In the genomic region with DNA sequence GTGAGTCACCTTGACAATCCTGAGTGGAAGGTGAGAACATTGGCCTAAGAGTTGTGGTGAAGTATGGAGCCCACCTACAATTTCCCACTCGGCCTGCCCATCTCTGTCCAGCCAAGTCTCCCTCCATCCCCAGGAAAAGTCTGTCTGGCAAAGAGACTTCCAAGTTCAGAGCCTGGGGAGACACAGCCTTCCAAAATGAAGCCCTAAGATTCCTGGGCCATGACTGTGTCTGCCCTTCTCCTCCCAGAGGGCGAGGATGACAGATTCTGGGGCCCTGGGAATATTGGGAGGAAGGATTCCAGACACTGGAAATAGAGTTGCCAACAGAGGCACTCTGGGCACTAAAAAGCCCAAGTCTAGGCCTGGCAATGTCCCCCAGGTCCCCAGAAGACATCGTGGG, we compare ENCODE assay signal across 11 cellular contexts.
DNase-seq lines count a peak whose midpoint lies in the region; ATAC-seq and TF ChIP-seq lines count a peak whose summit lies in the region.
"Had no signal": no experiment of that assay in that cellular context is flagged by ENCODE, and none has a peak within 500 bp of the region (broad histone marks: within the 10 kb centered on the region; RNA-seq: fewer than 3 reads in every experiment).

No MANE protein-coding gene starts in this region.

- DNase-seq in HT1080 (ENCODE audit: low read depth) (peak; percentile 84), astrocyte of the spinal cord (ENCODE audit: low read depth, low spot score) (peak; percentile 94), hepatic stellate cell (ENCODE audit: low spot score) (peak; percentile 86), thyroid gland (no peak), RKO (ENCODE audit: low spot score) (no peak)
- no peak for DNase-seq in CD8-positive, alpha-beta T cell
- DNase-seq: stimulated activated naive B cell treated with anti-CD40 and anti-IgM and Interleukin-4, amounts not matched to agents 10 μg/mL and 1 μg/mL and 100 μg/mL, for 72 hours had no signal

- no peaks in the 10 kb centered on the region for H3K27me3 ChIP-seq in thyroid gland
- H3K27me3 ChIP-seq in CD8-positive, alpha-beta T cell (ENCODE audit: insufficient read depth, low read length): no peaks in the 10 kb centered on the region

- intact Hi-C loops in thyroid gland (cut with DNase I): no loop called here
- intact Hi-C loops in CD8-positive, alpha-beta T cell (cut with DNase I, micrococcal nuclease): no loop called here

- H3K36me3 ChIP-seq in thyroid gland: no peaks in the 10 kb centered on the region
- no peaks in the 10 kb centered on the region for H3K36me3 ChIP-seq in CD8-positive, alpha-beta T cell (ENCODE audit: insufficient read depth, low read length)

- POLR2A ChIA-PET in CD8-positive, alpha-beta T cell (lab: Charles Lee): no interaction called here

- CTCF ChIA-PET in CD8-positive, alpha-beta T cell (lab: Charles Lee): interaction anchor here (1.2 to 11.0 kb wide), 2 partner anchors 11 to 231 kb away, joined by 3 to 103 read pairs; no protein-coding TSS in a partner anchor

- in situ Hi-C loops in astrocyte of the spinal cord (cut with HindIII; ENCODE audit: low sequenced_read_pairs): no loop called here

- H3K4me3 ChIP-seq in astrocyte of the spinal cord (ENCODE audit: low read depth, low read length) (no peak overlapping the region), thyroid gland (replicated peaks in 1 of 3) (no peak overlapping the region)
- H3K4me3 ChIP-seq in CD8-positive, alpha-beta T cell (ENCODE audit: low read depth, low read length): no peak overlapping the region

- H3K27ac ChIP-seq in thyroid gland: peak overlapping the region in 2 of 3 donors; percentile 38 to 45
- H3K27ac ChIP-seq in CD8-positive, alpha-beta T cell (ENCODE audit: low read depth, low read length): no peak overlapping the region
- H3K27ac ChIP-seq: KMS-11 had no signal

- no peak for ATAC-seq in GM21619 (IDR thresholded peaks at IDR 0.05; ENCODE audit: unreplicated experiment)
- no peak for ATAC-seq in GM19467 (IDR thresholded peaks at IDR 0.05; ENCODE audit: unreplicated experiment)
- no peak for ATAC-seq in CD8-positive, alpha-beta T cell
- ATAC-seq: stimulated activated naive B cell treated with anti-CD40 and anti-IgM and Interleukin-4, amounts not matched to agents 10 μg/mL and 1 μg/mL and 100 μg/mL, for 72 hours had no signal

- no peak overlapping the region for H3K4me3 Mint-ChIP-seq in CD8-positive, alpha-beta T cell
- H3K4me3 Mint-ChIP-seq: dendritic cell treated with granulocyte-macrophage colony-stimulating factor and Interleukin-4, amounts not matched to agents 40 ng/mL and 50 ng/mL, for 4 days; stimulated activated naive B cell treated with anti-CD40 and anti-IgM and Interleukin-4, amounts not matched to agents 10 μg/mL and 1 μg/mL and 100 μg/mL, for 72 hours had no signal

- WGBS in thyroid gland, 2 donors: 72 to 79% methylated on average over 2 to 3 of the region's 3 CpGs

- no peaks in the 10 kb centered on the region for H3K4me1 Mint-ChIP-seq in CD8-positive, alpha-beta T cell (ENCODE audit: low read depth)
- H3K4me1 Mint-ChIP-seq: stimulated activated naive B cell treated with anti-CD40 and anti-IgM and Interleukin-4, amounts not matched to agents 10 μg/mL and 1 μg/mL and 100 μg/mL, for 72 hours had no signal

- TF ChIP-seq POLR2A in thyroid gland (IDR thresholded peaks at IDR 0.05): no peak

- H3K9me3 ChIP-seq in thyroid gland: no peaks in the 10 kb centered on the region
- peaks cover 4% of the 10 kb centered on the region for H3K9me3 ChIP-seq in CD8-positive, alpha-beta T cell (ENCODE audit: low read length)

- H3K27me3 Mint-ChIP-seq in CD8-positive, alpha-beta T cell (ENCODE audit: low read depth): no peaks in the 10 kb centered on the region

- H3K36me3 Mint-ChIP-seq in CD8-positive, alpha-beta T cell: no peaks in the 10 kb centered on the region

- H3K4me1 ChIP-seq in thyroid gland: no peaks in the 10 kb centered on the region
- no peaks in the 10 kb centered on the region for H3K4me1 ChIP-seq in CD8-positive, alpha-beta T cell (ENCODE audit: insufficient read depth, low read length)

- peaks cover 5% of the 10 kb centered on the region for H3K9me3 Mint-ChIP-seq in CD8-positive, alpha-beta T cell

- no peak overlapping the region for H3K27ac Mint-ChIP-seq in CD8-positive, alpha-beta T cell
- H3K27ac Mint-ChIP-seq: dendritic cell treated with granulocyte-macrophage colony-stimulating factor and Interleukin-4, amounts not matched to agents 40 ng/mL and 50 ng/mL, for 4 days; stimulated activated naive B cell treated with anti-CD40 and anti-IgM and Interleukin-4, amounts not matched to agents 10 μg/mL and 1 μg/mL and 100 μg/mL, for 72 hours had no signal

- TF ChIP-seq CTCF in astrocyte of the spinal cord (IDR thresholded peaks at IDR 0.05; ENCODE audit: low read depth, low read length) (no peak), thyroid gland (IDR thresholded peaks at IDR 0.05) (no peak)
- no peak for TF ChIP-seq CTCF in CD8-positive, alpha-beta T cell (IDR thresholded peaks at IDR 0.05)

Comparison
In these comparisons a context has a peak if more than half of its experiments do, and no peak if none do; other contexts are left out.
1. DNase-seq: peak in HT1080 (single experiment), astrocyte of the spinal cord (single experiment) and hepatic stellate cell (single experiment); none in thyroid gland (0 of 2), RKO (single experiment) and CD8-positive, alpha-beta T cell (0 of 7).